In the genomic region with DNA sequence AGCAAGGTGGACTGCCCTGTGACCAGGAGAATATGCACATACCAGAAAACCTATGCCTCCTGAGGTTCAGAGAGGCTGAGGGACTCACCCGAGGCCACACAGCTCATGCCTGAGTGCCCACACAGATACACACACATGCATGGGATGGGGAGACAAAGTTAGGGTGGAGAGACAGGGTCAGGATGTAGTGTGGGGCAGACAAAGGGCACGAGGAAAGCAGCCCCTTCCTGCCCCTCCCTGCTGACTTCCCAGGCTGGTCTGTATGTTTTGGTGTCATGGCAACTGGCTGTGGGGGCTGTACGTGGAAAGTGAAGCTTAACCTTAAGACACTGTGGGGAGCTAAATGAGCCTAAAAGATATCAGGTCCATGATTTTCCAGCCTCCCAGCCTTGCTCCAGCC, we compare ENCODE assay signal across 17 cellular contexts. TPM values are rescaled to one million over a fixed set of nuclear protein-coding genes. Genes with fewer than 3 reads are reported as not detected.
A peak's percentile ranks its signal among the peaks of the same experiment; 100 is the strongest.
DNase-seq lines count a peak whose midpoint lies in the region; ATAC-seq, FAIRE-seq and TF ChIP-seq lines count a peak whose summit lies in the region.
"Had no signal": no experiment of that assay in that cellular context is flagged by ENCODE, and none has a peak within 500 bp of the region (broad histone marks: within the 10 kb centered on the region; RNA-seq: fewer than 3 reads in every experiment).

No MANE protein-coding gene starts in this region.

- H3K27me3 ChIP-seq in CD8-positive, alpha-beta T cell (ENCODE audit: insufficient read depth, low read length), result peaks cover 3% of the 10 kb centered on the region
- no peaks in the 10 kb centered on the region for H3K27me3 ChIP-seq in cardiac muscle cell
- H3K27me3 ChIP-seq: stomach had no signal

- no peak overlapping the region for H3K4me3 Mint-ChIP-seq in CD8-positive, alpha-beta T cell
- H3K4me3 Mint-ChIP-seq in T-cell, result peak overlapping the region in 1 of 3 donors; percentile 1
- H3K4me3 Mint-ChIP-seq in naive thymus-derived CD8-positive, alpha-beta T cell, result peak overlapping the region in 7 of 10 donors; percentile 15 to 76 (median 38)

- H3K4me3 ChIP-seq in CD8-positive, alpha-beta T cell (ENCODE audit: low read depth, low read length), result no peak overlapping the region
- H3K4me3 ChIP-seq in cardiac muscle cell, result no peak overlapping the region
- H3K4me3 ChIP-seq: stomach had no signal

- no peaks in the 10 kb centered on the region for H3K36me3 ChIP-seq in CD8-positive, alpha-beta T cell (ENCODE audit: insufficient read depth, low read length)
- H3K36me3 ChIP-seq in cardiac muscle cell, result no peaks in the 10 kb centered on the region
- H3K36me3 ChIP-seq: stomach, WERI-Rb-1 had no signal

- H3K36me3 Mint-ChIP-seq in CD8-positive, alpha-beta T cell, result no peaks in the 10 kb centered on the region
- no peaks in the 10 kb centered on the region for H3K36me3 Mint-ChIP-seq in T-cell
- H3K36me3 Mint-ChIP-seq in naive thymus-derived CD8-positive, alpha-beta T cell, result peaks cover 0 to 5% (median 0%) of the 10 kb centered on the region in 3 donors

- no peak overlapping the region for H3K27ac Mint-ChIP-seq in CD8-positive, alpha-beta T cell
- no peak overlapping the region for H3K27ac Mint-ChIP-seq in T-cell
- peak overlapping the region in 8 of 10 donors; percentile 36 to 95 (median 86) for H3K27ac Mint-ChIP-seq in naive thymus-derived CD8-positive, alpha-beta T cell

- ATAC-seq in CD8-positive, alpha-beta T cell, result peak; percentile 51
- ATAC-seq in T-cell (replicated peaks in 1 of 4) (peak in 3 of 4 experiments; percentile 53 to 80 (median 65)), HG03460 (IDR thresholded peaks at IDR 0.05; ENCODE audit: unreplicated experiment) (no peak), GM21367 (IDR thresholded peaks at IDR 0.05; ENCODE audit: unreplicated experiment) (no peak), GM18870 (IDR thresholded peaks at IDR 0.05; ENCODE audit: unreplicated experiment) (no peak)
- ATAC-seq in naive thymus-derived CD8-positive, alpha-beta T cell, result peak; percentile 90 to 92
- ATAC-seq: SK-N-SH treated with all-trans-retinoic acid at 6 μM for 48 hours had no signal

- peaks cover 19% of the 10 kb centered on the region for H3K4me1 Mint-ChIP-seq in CD8-positive, alpha-beta T cell (ENCODE audit: low read depth)
- peaks cover 20 to 24% (median 22%) of the 10 kb centered on the region in 3 donors for H3K4me1 Mint-ChIP-seq in T-cell
- H3K4me1 Mint-ChIP-seq in naive thymus-derived CD8-positive, alpha-beta T cell, result peaks cover 19 to 29% (median 26%) of the 10 kb centered on the region in 4 donors

- no peaks in the 10 kb centered on the region for H3K9me3 Mint-ChIP-seq in CD8-positive, alpha-beta T cell
- H3K9me3 Mint-ChIP-seq in T-cell, result no peaks in the 10 kb centered on the region
- no peaks in the 10 kb centered on the region for H3K9me3 Mint-ChIP-seq in naive thymus-derived CD8-positive, alpha-beta T cell
- H3K9me3 Mint-ChIP-seq: nephron had no signal

- no peak for FAIRE-seq in HTR-8/SVneo (lab: Jason Lieb, UNC)
- FAIRE-seq: islet of Langerhans had no signal

- CTCF ChIA-PET in CD8-positive, alpha-beta T cell (lab: Charles Lee), result interaction anchor here (1.1 kb wide), 1 partner anchor 18 kb away, joined by 3 read pairs; no protein-coding TSS in a partner anchor
- CTCF ChIA-PET in T-cell (lab: Charles Lee), result interaction anchor here in 1 of 2 donors (0.6 kb wide), 1 partner anchor 108 kb away, joined by 3 read pairs; no protein-coding TSS in a partner anchor

- intact Hi-C loops in CD8-positive, alpha-beta T cell (cut with DNase I, micrococcal nuclease), result no loop called here

- POLR2A ChIA-PET in CD8-positive, alpha-beta T cell (lab: Charles Lee), result interaction anchor here (1.3 kb wide), 1 partner anchor 20 kb away, joined by 4 read pairs; no protein-coding TSS in a partner anchor
- POLR2A ChIA-PET in T-cell (lab: Charles Lee), result interaction anchor here in 1 of 2 donors (0.6 kb wide), 1 partner anchor 183 kb away, joined by 5 read pairs; no protein-coding TSS in a partner anchor
- POLR2A ChIA-PET in naive thymus-derived CD8-positive, alpha-beta T cell (lab: Charles Lee), result interaction anchor here (1.1 to 1.3 kb wide), 2 partner anchors 9 to 96 kb away, joined by 3 to 9 read pairs; no protein-coding TSS in a partner anchor

- no peaks in the 10 kb centered on the region for H3K9me3 ChIP-seq in CD8-positive, alpha-beta T cell (ENCODE audit: low read length)
- H3K9me3 ChIP-seq in cardiac muscle cell (ENCODE audit: low read depth), result no peaks in the 10 kb centered on the region
- H3K9me3 ChIP-seq: stomach had no signal

- DNase-seq in CD8-positive, alpha-beta T cell, result peak in 4 of 7 experiments; percentile 5 to 43 (median 24)
- peak in 10 of 34 experiments; percentile 4 to 29 (median 14) for DNase-seq in T-cell
- DNase-seq in cardiac muscle cell (ENCODE audit: low read depth in 1 of 2, low spot score in 1 of 2), result peak in 1 of 2 donors; percentile 25
- peak in 8 of 10 donors; percentile 18 to 73 (median 55) for DNase-seq in naive thymus-derived CD8-positive, alpha-beta T cell
- DNase-seq in HTR-8/SVneo (ENCODE audit: insufficient read length, low spot score), result no peak
- DNase-seq: amygdala; effector CD4-positive, alpha-beta T cell; NCI-H2227 treated with DMSO at 0.1 percent for 48 hours; stomach; WERI-Rb-1 had no signal

- peaks cover 14% of the 10 kb centered on the region for H3K4me1 ChIP-seq in CD8-positive, alpha-beta T cell (ENCODE audit: insufficient read depth, low read length)
- peaks cover 21% of the 10 kb centered on the region for H3K4me1 ChIP-seq in cardiac muscle cell (ENCODE audit: low read depth)

- peaks cover 16% of the 10 kb centered on the region for H3K27me3 Mint-ChIP-seq in CD8-positive, alpha-beta T cell (ENCODE audit: low read depth)
- peaks cover 3 to 12% of the 10 kb centered on the region in 2 donors for H3K27me3 Mint-ChIP-seq in T-cell
- peaks cover 4 to 20% (median 10%) of the 10 kb centered on the region in 5 donors for H3K27me3 Mint-ChIP-seq in naive thymus-derived CD8-positive, alpha-beta T cell

- H3K27ac ChIP-seq in CD8-positive, alpha-beta T cell (ENCODE audit: low read depth, low read length), result no peak overlapping the region
- H3K27ac ChIP-seq in cardiac muscle cell, result peak overlapping the region; percentile 25
- H3K27ac ChIP-seq: foreskin keratinocyte, stomach, WERI-Rb-1 had no signal

- TF ChIP-seq CTCF in CD8-positive, alpha-beta T cell (IDR thresholded peaks at IDR 0.05), result no peak
- TF ChIP-seq CTCF in cardiac muscle cell (IDR thresholded peaks at IDR 0.05; ENCODE audit: low read depth, low read length), result no peak

RNA-seq across cellular contexts. Expression of a gene that starts 57.8 kb away (rescaled TPM):
- total RNA-seq in CD8-positive, alpha-beta T cell, result not detected
- total RNA-seq in T-cell (1 to 10 TPM in 1 of 5 donors, under 1 TPM in 4; 0.35 to 1.1 (median 0.55) TPM), cardiac muscle cell (132 and 170 TPM in 2 replicates)
- 142 and 206 TPM in 2 replicates for polyA plus RNA-seq in cardiac muscle cell
- total RNA-seq in naive thymus-derived CD8-positive, alpha-beta T cell, result not detected
- under 1 TPM; 0.23 to 0.59 (median 0.55) TPM for polyA plus RNA-seq in naive thymus-derived CD8-positive, alpha-beta T cell

Comparison
In these comparisons a context has a peak if more than half of its experiments do, and no peak if none do; other contexts are left out.
1. ATAC-seq: peak in CD8-positive, alpha-beta T cell (single experiment), T-cell (3 of 4) and naive thymus-derived CD8-positive, alpha-beta T cell (2 of 2); none in HG03460 (single experiment), GM21367 (single experiment) and GM18870 (single experiment).
2. H3K27ac Mint-ChIP-seq: peak in naive thymus-derived CD8-positive, alpha-beta T cell (8 of 10); none in CD8-positive, alpha-beta T cell (single experiment) and T-cell (0 of 2).
3. RNA of a gene that starts 57.8 kb away (total RNA-seq): 132 to 170 TPM in cardiac muscle cell; 0.35 to 1.1 TPM in T-cell, not detected in naive thymus-derived CD8-positive, alpha-beta T cell and not detected in CD8-positive, alpha-beta T cell; every median in the first group is over 10 times any median in the second.